1 cellular context compared by ENCODE assay signal in the genomic region with DNA sequence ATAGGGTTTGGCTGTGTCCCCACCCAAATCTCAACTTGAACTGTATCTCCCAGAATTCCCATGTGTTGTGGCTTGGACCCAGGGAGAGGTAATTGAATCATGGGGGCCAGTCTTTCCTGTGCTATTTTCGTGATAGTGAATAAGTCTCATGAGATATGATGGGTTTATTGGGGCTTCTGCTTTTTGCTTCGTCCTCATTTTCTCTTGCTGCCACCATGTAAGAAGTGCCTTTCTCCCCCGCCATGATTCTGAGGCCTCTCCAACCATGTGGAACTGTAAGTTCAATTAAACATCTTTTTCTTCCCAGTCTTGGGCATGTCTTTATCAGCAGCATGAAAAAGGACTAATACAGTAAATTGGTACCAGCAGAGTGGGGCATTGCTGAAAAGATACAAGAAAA.
A peak's percentile ranks its signal among the peaks of the same experiment; 100 is the strongest.
TF ChIP-seq lines count a peak whose summit lies in the region.

No MANE protein-coding gene starts in this region.

TF ChIP-seq in K562, 482 proteins besides CTCF, POLR2A, EP300 and RAD21:
- TF ChIP-seq ZFP36 (IDR thresholded peaks at IDR 0.05; ENCODE audit: low read depth, low read length, partially characterized antibody) = peak; percentile 48
- TF ChIP-seq ZNF766 (CRISPR knock-in tag; conservative IDR thresholded peaks at IDR 0.05) = peak; percentile 60; the same call in 1 of the 2 replicates
